ENCODE assay signal across 20 cellular contexts in the genomic region with DNA sequence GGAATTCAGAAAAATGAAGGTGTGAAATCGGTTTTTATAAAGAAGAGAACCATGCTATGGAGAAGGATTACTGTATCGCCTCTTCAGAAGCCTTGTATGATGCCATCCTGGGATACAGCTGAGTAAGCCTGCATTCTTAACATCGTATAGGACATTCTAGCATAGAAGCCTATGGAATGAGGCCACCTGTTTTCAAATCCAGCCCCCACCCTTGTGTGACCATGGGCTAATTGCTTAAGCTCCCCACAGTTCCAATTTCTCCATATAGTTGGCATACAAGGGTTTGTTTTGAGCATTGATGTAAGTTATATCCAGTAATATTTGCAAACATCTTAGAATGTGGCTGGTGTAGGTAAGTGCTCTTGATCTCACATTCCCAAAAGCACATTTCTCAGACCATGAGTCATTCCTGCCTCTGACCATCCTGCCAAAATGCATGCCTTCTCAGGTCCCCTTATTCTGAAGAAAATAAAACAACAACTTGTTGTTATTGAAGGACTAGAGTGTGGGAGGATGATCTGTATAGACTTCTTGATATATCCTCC. TPM values are rescaled to one million over a fixed set of nuclear protein-coding genes. Genes with fewer than 3 reads are reported as not detected.
A peak's percentile ranks its signal among the peaks of the same experiment; 100 is the strongest.
DNase-seq lines count a peak whose midpoint lies in the region; ATAC-seq, FAIRE-seq and TF ChIP-seq lines count a peak whose summit lies in the region.
"Had no signal": no experiment of that assay in that cellular context is flagged by ENCODE, and none has a peak within 500 bp of the region (broad histone marks: within the 10 kb centered on the region; RNA-seq: fewer than 3 reads in every experiment).

No MANE protein-coding gene starts in this region.

- CTCF ChIA-PET in SK-N-SH (lab: Yijun Ruan, JAX), result interaction anchor here (0.7 kb wide), 1 partner anchor 352 kb away, joined by 3 read pairs; no protein-coding TSS in a partner anchor

- no peaks in the 10 kb centered on the region for H3K9me2 ChIP-seq in SK-N-SH

- TF ChIP-seq EP300 in SK-N-SH (IDR thresholded peaks at IDR 0.05; ENCODE audit: borderline replicate concordance in 1 of 2, low read depth in 1 of 2, low read length in 1 of 2), result no peak

- intact Hi-C loops in heart right ventricle (cut with DNase I), result no loop called here

- DNase-seq in SK-N-SH (no peak), SJSA1 (ENCODE audit: low read depth in 1 of 2, low spot score in 2 of 2) (peak in 1 of 2 experiments; percentile 7), fibroblast of pulmonary artery (ENCODE audit: low read depth) (peak; percentile 24), urothelium cell line (ENCODE audit: low spot score) (peak; percentile 66), GM13976 (ENCODE audit: low spot score) (no peak), ACHN (no peak), heart right ventricle (no peak)
- DNase-seq: CD8-positive, alpha-beta memory T cell; DMS 273 treated with DMSO at 0.1 percent for 48 hours; GM23248; NCI-H1417; NCI-H1930; NCI-H2171 treated with DMSO at 0.1 percent for 48 hours; NCI-H510A treated with DMSO at 0.1 percent for 48 hours had no signal

- H3F3A ChIP-seq in SK-N-SH (replicated peaks; ENCODE audit: insufficient read depth), result peaks cover 8% of the 10 kb centered on the region

- ATAC-seq in SK-N-SH treated with all-trans-retinoic acid at 6 μM for 48 hours, result no peak
- ATAC-seq in heart right ventricle, result no peak

- TF ChIP-seq CTCF in SK-N-SH (IDR thresholded peaks at IDR 0.05) (no peak), fibroblast of pulmonary artery (IDR thresholded peaks at IDR 0.05; ENCODE audit: low read length, missing control alignments) (no peak), GM13976 (IDR thresholded peaks at IDR 0.05; ENCODE audit: borderline replicate concordance, control extremely low read depth, extremely low read depth, insufficient read depth, missing control alignments) (no peak), heart right ventricle (IDR thresholded peaks at IDR 0.05) (no peak)

- H3K79me2 ChIP-seq in SK-N-SH (ENCODE audit: insufficient read depth), result no peaks in the 10 kb centered on the region

- POLR2A ChIA-PET in SK-N-SH (lab: Yijun Ruan, JAX), result no interaction called here

- no peak overlapping the region for H3K9ac ChIP-seq in SK-N-SH
- H3K9ac ChIP-seq: BLaER1, GM23248, KMS-11 had no signal

- WGBS in SK-N-SH (ENCODE audit: low lambda C conversion rate), result 4% methylated on average over 3 of the region's 3 CpGs
- WGBS in heart right ventricle, 2 donors, result 72 to 77% methylated on average over 3 of the region's 3 CpGs

- H3K9me3 ChIP-seq in SK-N-SH (no peaks in the 10 kb centered on the region), SJSA1 (replicated peaks) (peaks cover 11% of the 10 kb centered on the region; the same call in 1 of the 2 replicates), heart right ventricle (peaks cover 0 to 32% (median 5%) of the 10 kb centered on the region in 11 donors)

- no peaks in the 10 kb centered on the region for H3K27me3 ChIP-seq in SK-N-SH (ENCODE audit: insufficient read depth)
- H3K27me3 ChIP-seq in SJSA1 (replicated peaks), result no peaks in the 10 kb centered on the region
- no peaks in the 10 kb centered on the region for H3K27me3 ChIP-seq in heart right ventricle
- H3K27me3 ChIP-seq: BLaER1 had no signal

- H3K27ac ChIP-seq in SK-N-SH (ENCODE audit: low read depth in 2 of 2, low read length in 1 of 2) (peak overlapping the region in 1 of 2 experiments; percentile 53; a peak in 1 of 4 replicates), SJSA1 (peak overlapping the region; percentile 71), heart right ventricle (no peak overlapping the region)
- H3K27ac ChIP-seq: 22Rv1, BLaER1, GM23248, KMS-11, RWPE1 had no signal

- FAIRE-seq in urothelium cell line (lab: Jason Lieb, UNC), result no peak

- in situ Hi-C loops in GM13976 (cut with MboI; ENCODE audit: low sequenced_read_pairs, unreplicated experiment), result no loop called here
- in situ Hi-C loops in ACHN (cut with HindIII; ENCODE audit: low pct_ligation_motif_present, low pct_unique_long_range_greater_than_20kb, low sequenced_read_pairs), result no loop called here

- no peaks in the 10 kb centered on the region for H3K36me3 ChIP-seq in SK-N-SH (replicated peaks in 1 of 2; ENCODE audit: control insufficient read depth in 1 of 2, insufficient read depth in 2 of 2, low read length in 1 of 2)
- H3K36me3 ChIP-seq in SJSA1, result no peaks in the 10 kb centered on the region
- H3K36me3 ChIP-seq in heart right ventricle, result no peaks in the 10 kb centered on the region
- H3K36me3 ChIP-seq: BLaER1 had no signal

- H3K4me3 ChIP-seq in SK-N-SH (ENCODE audit: low read depth in 2 of 2, low read length in 1 of 2), result no peak overlapping the region
- H3K4me3 ChIP-seq in SJSA1, result no peak overlapping the region
- no peak overlapping the region for H3K4me3 ChIP-seq in fibroblast of pulmonary artery (replicated peaks; ENCODE audit: low read depth, low read length)
- no peak overlapping the region for H3K4me3 ChIP-seq in heart right ventricle
- H3K4me3 ChIP-seq: BLaER1, GM23248 had no signal

- H2AFZ ChIP-seq in SK-N-SH (ENCODE audit: low read depth), result no peak overlapping the region
- H2AFZ ChIP-seq: GM23248 had no signal

- TF ChIP-seq RAD21 in SK-N-SH (IDR thresholded peaks at IDR 0.05; ENCODE audit: low read length), result no peak

- H3K4me2 ChIP-seq in SK-N-SH, result no peak overlapping the region
- H3K4me2 ChIP-seq: BLaER1, KMS-11 had no signal

- H3K4me1 ChIP-seq in SK-N-SH (ENCODE audit: control insufficient read depth in 1 of 2, insufficient read depth in 2 of 2, low read depth in 1 of 2, low read length in 1 of 2) (no peaks in the 10 kb centered on the region), SJSA1 (replicated peaks) (peaks cover 10% of the 10 kb centered on the region), heart right ventricle (no peaks in the 10 kb centered on the region)
- H3K4me1 ChIP-seq: BLaER1 had no signal

- no peaks in the 10 kb centered on the region for H4K20me1 ChIP-seq in SK-N-SH (ENCODE audit: insufficient read depth)
- H4K20me1 ChIP-seq: BLaER1 had no signal

TF ChIP-seq in SK-N-SH treated with all-trans-retinoic acid at 6 μM for 48 hours, 23 proteins besides CTCF, POLR2A, EP300 and RAD21:
- TF ChIP-seq ISL1 (CRISPR knock-in tag; IDR thresholded peaks at IDR 0.05) (0 out of 2 replicates have a peak, but pooled peaks have one; percentile 9), BACH2 (CRISPR knock-in tag; IDR thresholded peaks at IDR 0.05; ENCODE audit: borderline replicate concordance) (no peak), ZNF8 (CRISPR knock-in tag; IDR thresholded peaks at IDR 0.05) (no peak)
TF ChIP-seq in SK-N-SH treated with all-trans-retinoic acid at 6 μM for 48 hours: peak in this region for 1.

TF ChIP-seq in SK-N-SH, 30 proteins besides CTCF, POLR2A, EP300 and RAD21:
- TF ChIP-seq POLR2AphosphoS5 (IDR thresholded peaks at IDR 0.05; ENCODE audit: low read depth, low read length), result no peak
- no peak for TF ChIP-seq YY1 (IDR thresholded peaks at IDR 0.05; ENCODE audit: low read depth)
- TF ChIP-seq, protein P1, sequence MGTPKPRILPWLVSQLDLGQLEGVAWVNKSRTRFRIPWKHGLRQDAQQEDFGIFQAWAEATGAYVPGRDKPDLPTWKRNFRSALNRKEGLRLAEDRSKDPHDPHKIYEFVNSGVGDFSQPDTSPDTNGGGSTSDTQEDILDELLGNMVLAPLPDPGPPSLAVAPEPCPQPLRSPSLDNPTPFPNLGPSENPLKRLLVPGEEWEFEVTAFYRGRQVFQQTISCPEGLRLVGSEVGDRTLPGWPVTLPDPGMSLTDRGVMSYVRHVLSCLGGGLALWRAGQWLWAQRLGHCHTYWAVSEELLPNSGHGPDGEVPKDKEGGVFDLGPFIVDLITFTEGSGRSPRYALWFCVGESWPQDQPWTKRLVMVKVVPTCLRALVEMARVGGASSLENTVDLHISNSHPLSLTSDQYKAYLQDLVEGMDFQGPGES (IDR thresholded peaks at IDR 0.05; ENCODE audit: low read depth, low read length), result no peak
- TF ChIP-seq TAF1 (IDR thresholded peaks at IDR 0.05; ENCODE audit: borderline replicate concordance, low read depth, low read length), result no peak
- TF ChIP-seq FOXM1 (IDR thresholded peaks at IDR 0.05; ENCODE audit: low read depth), result no peak
- no peak for TF ChIP-seq TCF12 (IDR thresholded peaks at IDR 0.05)
- no peak for TF ChIP-seq RCOR1 (IDR thresholded peaks at IDR 0.05; ENCODE audit: low read length)
- no peak for TF ChIP-seq SIN3A (IDR thresholded peaks at IDR 0.05; ENCODE audit: borderline replicate concordance, low read depth, low read length)

RNA-seq across cellular contexts. Expression of a gene that starts 1.5 kb away (rescaled TPM):
- polyA plus RNA-seq in SK-N-SH (2012; rRNA removed) (not detected in 2 replicates), heart right ventricle (not detected)
- polyA plus RNA-seq in SK-N-SH (2012; cell fraction: cytosol; rRNA removed), result not detected in 2 replicates
- polyA plus RNA-seq in SK-N-SH (2012; cell fraction: nucleus; rRNA removed), result not detected in 2 replicates
- total RNA-seq in SJSA1 (2014; rRNA removed; shearing (Covaris generic)), result not detected in 2 replicates
- not detected for total RNA-seq in heart right ventricle
- total RNA-seq: CD8-positive, alpha-beta memory T cell; GM23248; SK-MEL-5 had no signal
- polyA plus RNA-seq: CD8-positive, alpha-beta memory T cell; GM23248 had no signal

RNA-seq across cellular contexts. Expression of a gene that starts 8.0 kb away (rescaled TPM):
- polyA plus RNA-seq in SK-N-SH (2012; rRNA removed) (not detected in 2 replicates), heart right ventricle (not detected)
- not detected in 2 replicates for polyA plus RNA-seq in SK-N-SH (2012; cell fraction: cytosol; rRNA removed)
- polyA plus RNA-seq in SK-N-SH (2012; cell fraction: nucleus; rRNA removed), result not detected in 2 replicates
- not detected in 2 replicates for total RNA-seq in SJSA1 (2014; rRNA removed; shearing (Covaris generic))
- total RNA-seq in heart right ventricle, result not detected
- total RNA-seq: CD8-positive, alpha-beta memory T cell; GM23248; SK-MEL-5 had no signal
- polyA plus RNA-seq: CD8-positive, alpha-beta memory T cell; GM23248 had no signal

RNA-seq across cellular contexts. Expression of a gene that starts 13.9 kb away (rescaled TPM):
- polyA plus RNA-seq in SK-N-SH (2012; rRNA removed), result not detected in 2 replicates
- not detected in 2 replicates for polyA plus RNA-seq in SK-N-SH (2012; cell fraction: cytosol; rRNA removed)
- polyA plus RNA-seq in SK-N-SH (2012; cell fraction: nucleus; rRNA removed), result not detected in 2 replicates
- not detected in 2 replicates for total RNA-seq in SJSA1 (2014; rRNA removed; shearing (Covaris generic))
- total RNA-seq in heart right ventricle, result not detected
- not detected for polyA plus RNA-seq in heart right ventricle
- total RNA-seq: CD8-positive, alpha-beta memory T cell; GM23248; SK-MEL-5 had no signal
- polyA plus RNA-seq: CD8-positive, alpha-beta memory T cell; GM23248 had no signal

RNA-seq across cellular contexts. Expression of a gene that starts 30.0 kb away (rescaled TPM):
- polyA plus RNA-seq in SK-N-SH (2012; rRNA removed) (not detected in 2 replicates), heart right ventricle (not detected)
- polyA plus RNA-seq in SK-N-SH (2012; cell fraction: cytosol; rRNA removed), result not detected in 2 replicates
- not detected in 2 replicates for polyA plus RNA-seq in SK-N-SH (2012; cell fraction: nucleus; rRNA removed)
- not detected in 2 replicates for total RNA-seq in SJSA1 (2014; rRNA removed; shearing (Covaris generic))
- total RNA-seq in heart right ventricle, result not detected
- total RNA-seq: CD8-positive, alpha-beta memory T cell; GM23248; SK-MEL-5 had no signal
- polyA plus RNA-seq: CD8-positive, alpha-beta memory T cell; GM23248 had no signal

Comparison
In these comparisons a context has a peak if more than half of its experiments do, and no peak if none do; other contexts are left out.
1. DNase-seq: peak in fibroblast of pulmonary artery (single experiment) and urothelium cell line (single experiment); none in SK-N-SH (single experiment), GM13976 (single experiment), ACHN (single experiment) and heart right ventricle (0 of 2).